ENCODE assay signal across 18 cellular contexts in the genomic region with DNA sequence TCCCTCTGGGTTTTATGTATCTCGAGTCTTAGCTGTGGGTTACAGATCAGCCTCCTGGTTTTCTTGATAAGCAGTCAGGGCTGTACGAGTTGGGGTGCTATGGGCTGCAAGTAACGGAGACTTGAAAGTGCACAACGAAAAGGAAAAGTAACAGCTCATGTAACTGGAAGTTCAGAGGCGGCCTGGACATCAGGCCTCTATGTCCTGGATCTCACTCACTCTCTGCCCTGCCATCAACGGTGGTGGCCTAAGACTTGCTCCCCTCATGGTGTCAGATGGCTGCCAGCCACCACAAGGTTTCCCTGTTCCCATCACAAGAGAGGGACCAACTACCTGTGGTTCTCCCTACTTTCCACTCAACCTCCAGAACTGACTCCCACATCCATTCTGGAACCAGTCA. TPM values are rescaled to one million over a fixed set of nuclear protein-coding genes. Genes with fewer than 3 reads are reported as not detected.
"Had no signal": no experiment of that assay in that cellular context is flagged by ENCODE, and none has a peak within 500 bp of the region (broad histone marks: within the 10 kb centered on the region; RNA-seq: fewer than 3 reads in every experiment).

No MANE protein-coding gene starts in this region.

- H3K4me3 Mint-ChIP-seq: activated CD8-positive, alpha-beta T cell treated with anti-CD3 and anti-CD28 coated beads, Interleukin-2, amount 10 ng/mL, durations not matched to agents 7 days and 5 days; activated naive CD8-positive, alpha-beta T cell had no signal

- H3K9me3 Mint-ChIP-seq: type B pancreatic cell had no signal

- H3K4me2 ChIP-seq: hepatocyte had no signal

- H3K4me3 ChIP-seq: hepatocyte, lower lobe of right lung, pancreas had no signal

- H3K36me3 Mint-ChIP-seq: activated naive CD8-positive, alpha-beta T cell; type B pancreatic cell had no signal

- H2AFZ ChIP-seq: hepatocyte had no signal

- DNase-seq: activated CD4-positive, alpha-beta T cell treated with anti-CD3 and anti-CD28 coated beads for 4 hours; activated CD8-positive, alpha-beta T cell treated with anti-CD3 and anti-CD28 coated beads, Interleukin-2, amount 10 ng/mL, durations not matched to agents 7 days and 5 days; dermis blood vessel endothelial cell; foreskin keratinocyte; left colon; lower lobe of right lung; pancreas; stimulated activated CD4-positive, alpha-beta T cell treated with anti-CD3 and anti-CD28 coated beads, Interleukin-12 subunit alpha, Interleukin-12 subunit beta, amount 100 ng/mL, for 4 hours; stimulated activated CD4-positive, alpha-beta T cell treated with anti-CD3 and anti-CD28 coated beads, Interleukin-1b, Interleukin-23, amount 100 ng/mL, for 48 hours; stimulated activated naive CD8-positive, alpha-beta T cell treated with anti-CD3 and anti-CD28 coated beads, Interleukin-15, Interleukin-2, amounts not matched to agents 100 U/mL and 50 U/mL, for 24 hours; SW 1271; T-helper 2 cell had no signal

- H3K27ac ChIP-seq: epithelial cell of prostate, foreskin keratinocyte, hepatocyte, lower lobe of right lung, pancreas, VCaP had no signal

- ATAC-seq: activated CD8-positive, alpha-beta T cell treated with anti-CD3 and anti-CD28 coated beads, Interleukin-2, amount 10 ng/mL, durations not matched to agents 7 days and 5 days; foreskin keratinocyte; left colon; lower lobe of right lung; naive thymus-derived CD8-positive, alpha-beta T cell; pancreas; stimulated activated naive CD8-positive, alpha-beta T cell treated with anti-CD3 and anti-CD28 coated beads, Interleukin-15, Interleukin-2, amounts not matched to agents 100 U/mL and 50 U/mL, for 24 hours had no signal

- H3K36me3 ChIP-seq: lower lobe of right lung, pancreas had no signal

- H3K79me2 ChIP-seq: hepatocyte had no signal

- H3K27ac Mint-ChIP-seq: activated CD8-positive, alpha-beta T cell treated with anti-CD3 and anti-CD28 coated beads, Interleukin-2, amount 10 ng/mL, durations not matched to agents 7 days and 5 days; activated naive CD8-positive, alpha-beta T cell; naive thymus-derived CD8-positive, alpha-beta T cell; type B pancreatic cell had no signal

- H3K9me3 ChIP-seq: lower lobe of right lung, pancreas had no signal

- H3K4me1 ChIP-seq: foreskin keratinocyte had no signal

RNA-seq across cellular contexts. Expression of a gene that starts 4.8 kb away (rescaled TPM):
- total RNA-seq: activated CD8-positive, alpha-beta T cell treated with anti-CD3 and anti-CD28 coated beads, Interleukin-2, amount 10 ng/mL, durations not matched to agents 7 days and 5 days; lower lobe of right lung; naive thymus-derived CD8-positive, alpha-beta T cell had no signal
